ENCODE assay signal across 9 cellular contexts in the genomic region with DNA sequence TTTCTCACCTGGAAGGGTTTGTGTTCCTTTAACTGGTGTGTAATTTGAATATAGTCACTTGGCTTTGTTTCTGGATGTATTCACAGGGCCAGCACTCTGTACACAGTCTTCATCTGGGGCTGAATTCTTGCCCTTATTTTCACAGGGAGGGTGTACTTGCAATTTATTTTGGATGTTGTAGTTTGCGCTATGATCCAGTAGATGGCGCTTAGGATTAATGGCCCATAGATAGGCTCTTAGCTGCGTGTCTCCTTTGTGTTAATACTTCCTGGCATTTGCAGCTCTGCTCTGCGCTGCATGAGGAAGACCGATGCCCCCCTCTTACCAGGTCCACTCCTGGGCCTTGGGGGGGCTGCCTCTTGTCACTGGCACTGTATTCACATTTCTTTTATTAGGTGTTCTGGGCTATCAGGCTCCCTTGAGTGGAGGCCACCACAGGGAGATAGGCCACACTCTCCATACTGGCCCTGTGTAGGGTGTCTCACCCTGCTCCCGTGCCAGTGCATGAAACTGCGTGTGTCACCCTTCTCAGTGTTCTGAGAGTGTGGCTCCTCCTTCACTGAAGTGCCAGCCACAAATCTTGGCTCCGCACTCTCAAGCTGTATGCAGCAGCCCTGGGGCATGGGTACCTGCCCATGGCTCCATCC.
A peak's percentile ranks its signal among the peaks of the same experiment; 100 is the strongest.
DNase-seq lines count a peak whose midpoint lies in the region; ATAC-seq and TF ChIP-seq lines count a peak whose summit lies in the region.
"Had no signal": no experiment of that assay in that cellular context is flagged by ENCODE, and none has a peak within 500 bp of the region (broad histone marks: within the 10 kb centered on the region; RNA-seq: fewer than 3 reads in every experiment).

No MANE protein-coding gene starts in this region.

- no peak overlapping the region for H3K27ac Mint-ChIP-seq in neural crest cell (ENCODE audit: unreplicated experiment)
- H3K27ac Mint-ChIP-seq: activated naive CD4-positive, alpha-beta T cell treated with anti-CD3 and anti-CD28 coated beads, Interleukin-2, amount 50 U/mL, for 72 hours had no signal

- DNase-seq in NCI-H2171 treated with DMSO at 0.1 percent for 48 hours (lab: John Stamatoyannopoulos, UW) (peak; percentile 10), NCI-H2171 (lab: John Stamatoyannopoulos, UW) (no peak), NCI-H774 (lab: John Stamatoyannopoulos, UW) (peak; percentile 44), dermis blood vessel endothelial cell (peak; percentile 39), neural crest cell (ENCODE audit: low read depth, low spot score) (peak; percentile 16), T-helper 9 cell (no peak)

- TF ChIP-seq CTCF in neural crest cell (conservative IDR thresholded peaks at IDR 0.05): peak; percentile 69

- H3K27me3 Mint-ChIP-seq in neural crest cell (ENCODE audit: low read depth): no peaks in the 10 kb centered on the region

- ATAC-seq in GM19023 (IDR thresholded peaks at IDR 0.05; ENCODE audit: unreplicated experiment) (peak; percentile 93), HG03064 (IDR thresholded peaks at IDR 0.05; ENCODE audit: low read depth, unreplicated experiment) (peak; percentile 83)
- ATAC-seq: activated naive CD4-positive, alpha-beta T cell treated with anti-CD3 and anti-CD28 coated beads, Interleukin-2, amount 50 U/mL, for 72 hours had no signal

- H3K4me1 Mint-ChIP-seq in neural crest cell: no peaks in the 10 kb centered on the region

- H3K36me3 Mint-ChIP-seq in neural crest cell (ENCODE audit: low read depth): no peaks in the 10 kb centered on the region
- H3K36me3 Mint-ChIP-seq: activated naive CD4-positive, alpha-beta T cell treated with anti-CD3 and anti-CD28 coated beads, Interleukin-2, amount 50 U/mL, for 72 hours had no signal

- no peak overlapping the region for H3K4me3 Mint-ChIP-seq in neural crest cell

- H3K9me3 Mint-ChIP-seq in neural crest cell: no peaks in the 10 kb centered on the region
- H3K9me3 Mint-ChIP-seq: activated naive CD4-positive, alpha-beta T cell treated with anti-CD3 and anti-CD28 coated beads, Interleukin-2, amount 50 U/mL, for 72 hours had no signal

Comparison
In these comparisons a context has a peak if more than half of its experiments do, and no peak if none do; other contexts are left out.
1. DNase-seq: peak in NCI-H2171 treated with DMSO at 0.1 percent for 48 hours (single experiment), NCI-H774 (single experiment), dermis blood vessel endothelial cell (single experiment) and neural crest cell (single experiment); none in NCI-H2171 (single experiment) and T-helper 9 cell (single experiment).